Comparison of ENCODE assay signal across 18 cellular contexts in the genomic region with DNA sequence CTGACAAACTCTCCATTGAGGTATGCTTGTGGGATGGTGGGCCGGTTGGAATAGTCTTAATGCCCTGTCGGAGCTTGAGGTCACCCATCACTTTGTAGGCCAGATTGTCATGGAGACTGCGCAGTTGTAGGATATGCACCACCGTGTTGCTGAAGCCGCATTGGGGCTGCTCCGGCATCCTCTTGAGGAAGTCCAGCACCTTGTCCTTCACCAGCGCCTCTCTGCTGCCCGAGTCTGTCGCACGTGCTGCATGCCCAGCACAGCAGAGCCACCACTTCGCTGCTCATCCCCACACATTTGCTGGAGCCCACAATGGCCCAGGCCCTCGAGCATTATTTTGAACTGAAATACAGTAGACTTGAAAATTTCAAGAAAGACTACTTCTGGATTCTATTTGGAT.
DNase-seq lines count a peak whose midpoint lies in the region; FAIRE-seq and TF ChIP-seq lines count a peak whose summit lies in the region.
"Had no signal": no experiment of that assay in that cellular context is flagged by ENCODE, and none has a peak within 500 bp of the region (broad histone marks: within the 10 kb centered on the region; RNA-seq: fewer than 3 reads in every experiment).

No MANE protein-coding gene starts in this region.

- no peak overlapping the region for H4K5ac ChIP-seq in mesendoderm (ENCODE audit: low read length)

- H3K9me3 ChIP-seq in endodermal cell (ENCODE audit: control insufficient read depth, low read length) = peaks cover 2% of the 10 kb centered on the region
- H3K9me3 ChIP-seq in neuronal stem cell (replicated peaks in 1 of 2; ENCODE audit: control insufficient read depth in 2 of 2, insufficient read depth in 1 of 2, low read depth in 1 of 2, low read length in 2 of 2) = peaks cover 0 to 3% of the 10 kb centered on the region in 2 donors
- H3K9me3 ChIP-seq: BLaER1, Caco-2 had no signal

- DNase-seq in endodermal cell = peak; percentile 44
- DNase-seq in mesendoderm = no peak
- no peak for DNase-seq in neuronal stem cell (ENCODE audit: low spot score)
- DNase-seq in RCC 7860 (ENCODE audit: low spot score) = no peak
- DNase-seq in NCI-H510A treated with DMSO at 0.1 percent for 48 hours (lab: John Stamatoyannopoulos, UW) = no peak
- no peak for DNase-seq in glomerular visceral epithelial cell (ENCODE audit: extremely low spot score)
- DNase-seq: Caco-2; CD4-positive, CD25-positive, alpha-beta regulatory T cell; CD8-positive, alpha-beta T cell; DMS153; DND-41; GOT3; H7; HCEC 1CT had no signal

- H3K18ac ChIP-seq in mesendoderm (ENCODE audit: low read length) (no peak overlapping the region), neuronal stem cell (ENCODE audit: low read length) (no peak overlapping the region)

- H3K79me1 ChIP-seq in mesendoderm (ENCODE audit: low read length) (peaks cover 4% of the 10 kb centered on the region), neuronal stem cell (ENCODE audit: low read depth, low read length) (no peaks in the 10 kb centered on the region)

- H3K27ac Mint-ChIP-seq in endodermal cell = no peak overlapping the region
- H3K27ac Mint-ChIP-seq: B cell; CD4-positive, CD25-positive, alpha-beta regulatory T cell; CD8-positive, alpha-beta T cell had no signal

- H2AK5ac ChIP-seq in mesendoderm (ENCODE audit: low read length) = no peak overlapping the region
- peak overlapping the region; percentile 45 for H2AK5ac ChIP-seq in neuronal stem cell (ENCODE audit: low read depth, low read length)

- H3K23ac ChIP-seq in mesendoderm (ENCODE audit: low read length) = no peak overlapping the region
- peak overlapping the region; percentile 67 for H3K23ac ChIP-seq in neuronal stem cell (ENCODE audit: low read depth, low read length, poor library complexity)

- H3K4me1 ChIP-seq in endodermal cell (ENCODE audit: control insufficient read depth, insufficient read depth, low read length) = peaks cover 8% of the 10 kb centered on the region
- H3K4me1 ChIP-seq in mesendoderm (ENCODE audit: control insufficient read depth, low read depth, low read length) = peaks cover 15% of the 10 kb centered on the region
- H3K4me1 ChIP-seq in neuronal stem cell (ENCODE audit: control insufficient read depth in 2 of 2, insufficient read depth in 1 of 2, low read depth in 1 of 2, low read length in 2 of 2) = peaks cover 3 to 23% of the 10 kb centered on the region in 2 donors
- H3K4me1 ChIP-seq: BLaER1, Caco-2 had no signal

- no peak overlapping the region for H3K4me2 ChIP-seq in mesendoderm (ENCODE audit: low read length)
- H3K4me2 ChIP-seq in neuronal stem cell (ENCODE audit: insufficient read depth, low read length, poor library complexity, severe bottlenecking) = no peak overlapping the region
- H3K4me2 ChIP-seq: BLaER1 had no signal

- H3K9ac ChIP-seq in endodermal cell (ENCODE audit: extremely low read depth, low read length, poor library complexity, severe bottlenecking) (no peak overlapping the region), mesendoderm (ENCODE audit: low read length) (no peak overlapping the region), neuronal stem cell (ENCODE audit: low read depth, low read length, poor library complexity) (no peak overlapping the region)
- H3K9ac ChIP-seq: BLaER1 had no signal

- H3K27me3 ChIP-seq in endodermal cell (ENCODE audit: control insufficient read depth, insufficient read depth, low read length, poor library complexity, severe bottlenecking) (no peaks in the 10 kb centered on the region), mesendoderm (ENCODE audit: insufficient read depth, low read length, poor library complexity) (no peaks in the 10 kb centered on the region), neuronal stem cell (ENCODE audit: control insufficient read depth in 3 of 3, insufficient read depth in 3 of 3, low read depth in 1 of 3, low read length in 3 of 3) (no peaks in the 10 kb centered on the region)
- H3K27me3 ChIP-seq: BLaER1 had no signal

- no peak overlapping the region for H2AFZ ChIP-seq in neuronal stem cell (ENCODE audit: low read length)

- no peak for TF ChIP-seq CTCF in endodermal cell (conservative IDR thresholded peaks at IDR 0.05)

- FAIRE-seq in RCC 7860 (lab: Jason Lieb, UNC) = no peak
- FAIRE-seq: GM12892 had no signal

- H3K27ac ChIP-seq in endodermal cell (ENCODE audit: low read depth, low read length) (no peak overlapping the region), mesendoderm (ENCODE audit: low read depth, low read length) (no peak overlapping the region), neuronal stem cell (replicated peaks; ENCODE audit: low read length) (peak overlapping the region; percentile 1)
- H3K27ac ChIP-seq: BLaER1, C4-2B had no signal

- H2BK5ac ChIP-seq in mesendoderm (ENCODE audit: low read length) = no peak overlapping the region
- no peak overlapping the region for H2BK5ac ChIP-seq in neuronal stem cell (ENCODE audit: low read length)

- H2BK120ac ChIP-seq in mesendoderm (ENCODE audit: low read depth, low read length) (no peak overlapping the region), neuronal stem cell (ENCODE audit: low read depth, low read length) (no peak overlapping the region)

- WGBS in endodermal cell (ENCODE audit: insufficient coverage in 1 of 2, insufficient read length in 1 of 2), 2 experiments = 96% methylated on average over 8 to 12 of the region's 12 CpGs
- no CpG with 5 or more reads among the region's 12 CpGs for WGBS in mesendoderm (ENCODE audit: extremely low coverage, insufficient coverage, low lambda C conversion rate)
- no CpG with 5 or more reads among the region's 12 CpGs for WGBS in neuronal stem cell (ENCODE audit: extremely low coverage in 2 of 2, insufficient read length in 2 of 2, insufficient replicate concordance in 1 of 2), 2 donors

- H3K56ac ChIP-seq in mesendoderm (ENCODE audit: low read length) = peak overlapping the region; percentile 46

- peaks cover 4% of the 10 kb centered on the region for H3K36me3 Mint-ChIP-seq in endodermal cell (ENCODE audit: low read depth)

- no peaks in the 10 kb centered on the region for H3K27me3 Mint-ChIP-seq in endodermal cell (ENCODE audit: insufficient read depth)
- H3K27me3 Mint-ChIP-seq: B cell; CD4-positive, CD25-positive, alpha-beta regulatory T cell had no signal

- H3K4ac ChIP-seq in mesendoderm (ENCODE audit: low read depth, low read length) = no peak overlapping the region
- H3K4ac ChIP-seq in neuronal stem cell (ENCODE audit: low read length) = peak overlapping the region; percentile 23

- H2BK15ac ChIP-seq in mesendoderm (replicated peaks; ENCODE audit: low read depth) (no peak overlapping the region), neuronal stem cell (ENCODE audit: low read length) (no peak overlapping the region)

- H3K4me3 Mint-ChIP-seq in endodermal cell = no peak overlapping the region
- H3K4me3 Mint-ChIP-seq: B cell; CD4-positive, CD25-positive, alpha-beta regulatory T cell; CD8-positive, alpha-beta T cell had no signal

- H4K8ac ChIP-seq in mesendoderm (ENCODE audit: low read depth, low read length) (no peak overlapping the region), neuronal stem cell (ENCODE audit: low read depth, low read length) (peak overlapping the region; percentile 65)

- no peaks in the 10 kb centered on the region for H3K79me2 ChIP-seq in mesendoderm (ENCODE audit: control insufficient read depth, insufficient read depth, low read length)

- peaks cover 31% of the 10 kb centered on the region for H3K4me1 Mint-ChIP-seq in endodermal cell
- H3K4me1 Mint-ChIP-seq: B cell had no signal

- no peaks in the 10 kb centered on the region for H3K9me3 Mint-ChIP-seq in endodermal cell

- H3K36me3 ChIP-seq in endodermal cell (ENCODE audit: control insufficient read depth, insufficient read depth, low read length) = no peaks in the 10 kb centered on the region
- H3K36me3 ChIP-seq in mesendoderm (ENCODE audit: control insufficient read depth, insufficient read depth, low read length) = no peaks in the 10 kb centered on the region
- peaks cover 0 to 2% of the 10 kb centered on the region in 2 donors for H3K36me3 ChIP-seq in neuronal stem cell (replicated peaks in 1 of 2; ENCODE audit: control insufficient read depth in 2 of 2, insufficient read depth in 2 of 2, low read length in 2 of 2)

- H3K14ac ChIP-seq in neuronal stem cell (ENCODE audit: low read length) = no peak overlapping the region

- H4K91ac ChIP-seq in neuronal stem cell (ENCODE audit: low read depth, low read length, poor library complexity) = no peak overlapping the region

- H3K4me3 ChIP-seq in endodermal cell (ENCODE audit: low read length) = no peak overlapping the region
- no peak overlapping the region for H3K4me3 ChIP-seq in mesendoderm (ENCODE audit: low read length)
- no peak overlapping the region for H3K4me3 ChIP-seq in neuronal stem cell (ENCODE audit: low read length in 2 of 2)
- H3K4me3 ChIP-seq: BLaER1 had no signal

- H2BK12ac ChIP-seq in neuronal stem cell (ENCODE audit: low read length) = peak overlapping the region; percentile 58
